In the genomic region with DNA sequence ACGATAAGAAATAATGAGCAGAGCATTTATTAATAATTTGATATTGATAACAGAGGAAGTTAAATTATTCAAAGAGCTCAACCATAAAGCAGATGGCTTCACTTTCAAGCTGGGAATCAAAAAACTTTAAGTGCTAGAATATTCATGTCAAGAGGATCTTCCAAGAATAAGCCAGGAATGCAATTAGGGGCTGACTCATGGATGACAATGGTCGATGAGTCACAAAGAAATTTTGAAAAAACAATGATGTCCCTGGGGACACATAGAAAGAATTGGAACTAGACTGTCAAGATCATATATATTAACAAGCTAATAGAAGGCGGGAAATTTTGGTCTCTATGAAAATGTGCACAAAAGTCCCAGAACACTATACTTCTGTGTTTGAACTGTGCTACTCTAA, we compare ENCODE assay signal across 1 cellular context.
TF ChIP-seq lines count a peak whose summit lies in the region.

No MANE protein-coding gene starts in this region.

TF ChIP-seq in SK-N-SH, 30 proteins besides CTCF, POLR2A, EP300 and RAD21 (continued from another document):
- TF ChIP-seq JUND (IDR thresholded peaks at IDR 0.05) (peak; percentile 93), FOXJ3 (CRISPR knock-in tag; IDR thresholded peaks at IDR 0.05) (no peak), YY1 (IDR thresholded peaks at IDR 0.05; ENCODE audit: low read depth) (no peak), SIN3A (IDR thresholded peaks at IDR 0.05; ENCODE audit: borderline replicate concordance, low read depth, low read length) (no peak), TCF12 (IDR thresholded peaks at IDR 0.05) (peak; percentile 81), FOSL2 (IDR thresholded peaks at IDR 0.05; ENCODE audit: borderline replicate concordance, low read depth) (peak; percentile 90)
